Comparison of ENCODE assay signal across 8 cellular contexts in genomic region chr1:1504777-1505365, GRCh38. TPM values are rescaled to one million over a fixed set of nuclear protein-coding genes. Genes with fewer than 3 reads are reported as not detected.
A peak's percentile ranks its signal among the peaks of the same experiment; 100 is the strongest.
DNase-seq lines count a peak whose midpoint lies in the region; FAIRE-seq and TF ChIP-seq lines count a peak whose summit lies in the region.
"Not testable (repeated sequence)": the region's sequence is repeated elsewhere in the genome, so short reads cannot be mapped to it uniquely, and the experiment has no call there.

No MANE protein-coding gene starts in this region.

- H3K4me3 Mint-ChIP-seq in activated T-helper 1 cell treated with anti-CD3 and anti-CD28 coated beads, Interleukin-12 subunit alpha, Interleukin-12 subunit beta, Interleukin-2, Interleukin-4 antibody, amounts not matched to agents 30 ng/mL and 10 ng/mL and 1 ng/mL, durations not matched to agents 14 hours and 24 hours and 36 hours: peak overlapping the region; percentile 43

- POLR2A ChIA-PET in AG04449 (lab: Yijun Ruan, JAX): not testable (repeated sequence)

- FAIRE-seq in GM19239 (lab: Jason Lieb, UNC): peak; percentile 47

- CTCF ChIA-PET in AG04449 (lab: Yijun Ruan, JAX): interaction anchor here (0.6 to 2.3 kb wide), 9 partner anchors 9 to 191 kb away, joined by 3 to 13 read pairs (median 3); partner anchors contain the start of genes ANKRD65, AURKAIP1 and CCNL2

- TF ChIP-seq CTCF in AG04449 (IDR thresholded peaks at IDR 0.05; ENCODE audit: insufficient read depth, low read length, missing control alignments): peak; percentile 51
- peak; percentile 69 for TF ChIP-seq CTCF in epithelial cell of esophagus (IDR thresholded peaks at IDR 0.05; ENCODE audit: insufficient read depth, low read depth, low read length, missing control alignments)
- peak in 1 of 3 donors; percentile 56 for TF ChIP-seq CTCF in lower leg skin (IDR thresholded peaks at IDR 0.05)

- peaks cover 14% of the 10 kb centered on the region for H3K4me1 Mint-ChIP-seq in activated T-helper 1 cell treated with anti-CD3 and anti-CD28 coated beads, Interleukin-12 subunit alpha, Interleukin-12 subunit beta, Interleukin-2, Interleukin-4 antibody, amounts not matched to agents 30 ng/mL and 10 ng/mL and 1 ng/mL, durations not matched to agents 14 hours and 24 hours and 36 hours (ENCODE audit: low read depth)

- not testable (repeated sequence) for H3K36me3 Mint-ChIP-seq in activated T-helper 1 cell treated with anti-CD3 and anti-CD28 coated beads, Interleukin-12 subunit alpha, Interleukin-12 subunit beta, Interleukin-2, Interleukin-4 antibody, amounts not matched to agents 30 ng/mL and 10 ng/mL and 1 ng/mL, durations not matched to agents 14 hours and 24 hours and 36 hours (ENCODE audit: low read depth)

- not testable (repeated sequence) for H3K27me3 Mint-ChIP-seq in activated T-helper 1 cell treated with anti-CD3 and anti-CD28 coated beads, Interleukin-12 subunit alpha, Interleukin-12 subunit beta, Interleukin-2, Interleukin-4 antibody, amounts not matched to agents 30 ng/mL and 10 ng/mL and 1 ng/mL, durations not matched to agents 14 hours and 24 hours and 36 hours (ENCODE audit: insufficient read depth)

- peak overlapping the region; percentile 88 for H3K27ac Mint-ChIP-seq in activated T-helper 1 cell treated with anti-CD3 and anti-CD28 coated beads, Interleukin-12 subunit alpha, Interleukin-12 subunit beta, Interleukin-2, Interleukin-4 antibody, amounts not matched to agents 30 ng/mL and 10 ng/mL and 1 ng/mL, durations not matched to agents 14 hours and 24 hours and 36 hours

- not testable (repeated sequence) for DNase-seq in AG04449 (ENCODE audit: low read depth, low spot score); GM19239 (ENCODE audit: insufficient read length, low spot score)
- DNase-seq in NCI-H2029 (lab: John Stamatoyannopoulos, UW) (peak; percentile 81), SKM-1 treated with dmso at 0.1 percent for 144 hours (lab: John Stamatoyannopoulos, UW; ENCODE audit: unreplicated experiment) (peak; percentile 46), epithelial cell of esophagus (ENCODE audit: low read depth) (peak; percentile 89), lower leg skin (ENCODE audit: low spot score in 2 of 2) (peak; percentile 81 to 95)
- DNase-seq in activated T-helper 1 cell treated with anti-CD3 and anti-CD28 coated beads, Interleukin-12 subunit alpha, Interleukin-12 subunit beta, Interleukin-2, Interleukin-4 antibody, amounts not matched to agents 30 ng/mL and 10 ng/mL and 1 ng/mL, durations not matched to agents 14 hours and 24 hours and 36 hours (ENCODE audit: low spot score): peak; percentile 67
- peak; percentile 83 for DNase-seq in stimulated activated CD4-positive, alpha-beta T cell treated with anti-CD3 and anti-CD28 coated beads, Interleukin-15, amount 100 ng/mL, for 24 hours

- WGBS in lower leg skin, 2 donors: 18 to 26% methylated on average over 16 of the region's 16 CpGs

- not testable (repeated sequence) for TF ChIP-seq POLR2A in lower leg skin (IDR thresholded peaks at IDR 0.05)

- H3K9me3 Mint-ChIP-seq in activated T-helper 1 cell treated with anti-CD3 and anti-CD28 coated beads, Interleukin-12 subunit alpha, Interleukin-12 subunit beta, Interleukin-2, Interleukin-4 antibody, amounts not matched to agents 30 ng/mL and 10 ng/mL and 1 ng/mL, durations not matched to agents 14 hours and 24 hours and 36 hours: not testable (repeated sequence)

- H3K4me3 ChIP-seq in AG04449 (ENCODE audit: low read depth, low read length); epithelial cell of esophagus (ENCODE audit: low read length); lower leg skin (ENCODE audit: low read depth, poor library complexity, severe bottlenecking): not testable (repeated sequence)

- intact Hi-C loops in activated T-helper 1 cell treated with anti-CD3 and anti-CD28 coated beads, Interleukin-12 subunit alpha, Interleukin-12 subunit beta, Interleukin-2, Interleukin-4 antibody, amounts not matched to agents 30 ng/mL and 10 ng/mL and 1 ng/mL, durations not matched to agents 14 hours and 24 hours and 36 hours (cut with micrococcal nuclease): loop anchor here (1.0 to 2.0 kb wide), 2 partner anchors 34 to 98 kb away; partner anchors contain the start of genes ATAD3B and MRPL20
- intact Hi-C loops in lower leg skin (cut with DNase I; ENCODE audit: low total_unique reads): not testable (repeated sequence)

RNA-seq across cellular contexts. Expression of gene ATAD3A, which starts 7.1 kb away (rescaled TPM):
- total RNA-seq in activated T-helper 1 cell treated with anti-CD3 and anti-CD28 coated beads, Interleukin-12 subunit alpha, Interleukin-12 subunit beta, Interleukin-2, Interleukin-4 antibody, amounts not matched to agents 30 ng/mL and 10 ng/mL and 1 ng/mL, durations not matched to agents 14 hours and 24 hours and 36 hours: 108 TPM in 2 replicates
- 10 to 100 TPM; 23.2 to 33.3 (median 26.9) TPM for total RNA-seq in lower leg skin

RNA-seq across cellular contexts. Expression of gene ATAD3B, which starts 33.3 kb away (rescaled TPM):
- 106 and 113 TPM in 2 replicates for total RNA-seq in activated T-helper 1 cell treated with anti-CD3 and anti-CD28 coated beads, Interleukin-12 subunit alpha, Interleukin-12 subunit beta, Interleukin-2, Interleukin-4 antibody, amounts not matched to agents 30 ng/mL and 10 ng/mL and 1 ng/mL, durations not matched to agents 14 hours and 24 hours and 36 hours
- total RNA-seq in lower leg skin: 10 to 100 TPM; 13.0 to 40.3 (median 17.1) TPM

RNA-seq across cellular contexts. Expression of gene TMEM240, which starts 35.6 kb away (rescaled TPM):
- 0.41 and 1.0 TPM in 2 replicates for total RNA-seq in activated T-helper 1 cell treated with anti-CD3 and anti-CD28 coated beads, Interleukin-12 subunit alpha, Interleukin-12 subunit beta, Interleukin-2, Interleukin-4 antibody, amounts not matched to agents 30 ng/mL and 10 ng/mL and 1 ng/mL, durations not matched to agents 14 hours and 24 hours and 36 hours
- 1 to 10 TPM in 2 of 4 donors, under 1 TPM in 1, not detected in 1; 0.57 to 2.6 (median 2.0) TPM for total RNA-seq in lower leg skin

RNA-seq across cellular contexts. Expression of gene ATAD3C, which starts 55.4 kb away (rescaled TPM):
- total RNA-seq in activated T-helper 1 cell treated with anti-CD3 and anti-CD28 coated beads, Interleukin-12 subunit alpha, Interleukin-12 subunit beta, Interleukin-2, Interleukin-4 antibody, amounts not matched to agents 30 ng/mL and 10 ng/mL and 1 ng/mL, durations not matched to agents 14 hours and 24 hours and 36 hours: 0.57 and 1.0 TPM in 2 replicates
- 1 to 10 TPM in 1 of 4 donors, under 1 TPM in 3; 0.17 to 2.1 (median 0.63) TPM for total RNA-seq in lower leg skin
